Comparison of ENCODE assay signal across 9 cellular contexts in genomic region chr7:129607471-129608120, GRCh38. TPM values are rescaled to one million over a fixed set of nuclear protein-coding genes. Genes with fewer than 3 reads are reported as not detected.
DNase-seq lines count a peak whose midpoint lies in the region; ATAC-seq and TF ChIP-seq lines count a peak whose summit lies in the region.
"Had no signal": no experiment of that assay in that cellular context is flagged by ENCODE, and none has a peak within 500 bp of the region (broad histone marks: within the 10 kb centered on the region; RNA-seq: fewer than 3 reads in every experiment).

No MANE protein-coding gene starts in this region.

- peaks cover 32% of the 10 kb centered on the region for H3K4me1 Mint-ChIP-seq in activated T-helper 1 cell treated with anti-CD3 and anti-CD28 coated beads, Interleukin-12 subunit alpha, Interleukin-12 subunit beta, Interleukin-2, Interleukin-4 antibody, amounts not matched to agents 30 ng/mL and 10 ng/mL and 1 ng/mL, durations not matched to agents 14 hours and 24 hours and 36 hours (ENCODE audit: low read depth)

- peaks cover 34% of the 10 kb centered on the region for H3K36me3 Mint-ChIP-seq in activated T-helper 1 cell treated with anti-CD3 and anti-CD28 coated beads, Interleukin-12 subunit alpha, Interleukin-12 subunit beta, Interleukin-2, Interleukin-4 antibody, amounts not matched to agents 30 ng/mL and 10 ng/mL and 1 ng/mL, durations not matched to agents 14 hours and 24 hours and 36 hours (ENCODE audit: low read depth)

- H3K27ac Mint-ChIP-seq in activated T-helper 1 cell treated with anti-CD3 and anti-CD28 coated beads, Interleukin-12 subunit alpha, Interleukin-12 subunit beta, Interleukin-2, Interleukin-4 antibody, amounts not matched to agents 30 ng/mL and 10 ng/mL and 1 ng/mL, durations not matched to agents 14 hours and 24 hours and 36 hours = no peak overlapping the region

- H3K4me1 ChIP-seq in heart left ventricle = peaks cover 0 to 43% (median 12%) of the 10 kb centered on the region in 12 donors
- peaks cover 0 to 14% of the 10 kb centered on the region in 2 donors for H3K4me1 ChIP-seq in right atrium auricular region

- H3K27me3 ChIP-seq in heart left ventricle = no peaks in the 10 kb centered on the region
- H3K27me3 ChIP-seq in right atrium auricular region = no peaks in the 10 kb centered on the region
- H3K27me3 ChIP-seq: upper lobe of left lung had no signal

- no peak for DNase-seq in heart left ventricle
- DNase-seq in right atrium auricular region (ENCODE audit: low spot score) = no peak
- peak; percentile 65 for DNase-seq in NCI-H2227 (lab: John Stamatoyannopoulos, UW; ENCODE audit: unreplicated experiment)
- peak; percentile 24 for DNase-seq in activated T-helper 1 cell treated with anti-CD3 and anti-CD28 coated beads, Interleukin-12 subunit alpha, Interleukin-12 subunit beta, Interleukin-2, Interleukin-4 antibody, amounts not matched to agents 30 ng/mL and 10 ng/mL and 1 ng/mL, durations not matched to agents 14 hours and 24 hours and 36 hours (ENCODE audit: low spot score)
- peak; percentile 85 for DNase-seq in iPS-NIHi7 (ENCODE audit: extremely low spot score)

- no peaks in the 10 kb centered on the region for H3K9me3 ChIP-seq in heart left ventricle
- H3K9me3 ChIP-seq in right atrium auricular region = no peaks in the 10 kb centered on the region
- H3K9me3 ChIP-seq: upper lobe of left lung had no signal

- intact Hi-C loops in heart left ventricle (cut with DNase I) = no loop called here
- intact Hi-C loops in activated T-helper 1 cell treated with anti-CD3 and anti-CD28 coated beads, Interleukin-12 subunit alpha, Interleukin-12 subunit beta, Interleukin-2, Interleukin-4 antibody, amounts not matched to agents 30 ng/mL and 10 ng/mL and 1 ng/mL, durations not matched to agents 14 hours and 24 hours and 36 hours (cut with micrococcal nuclease) = no loop called here

- H3K4me3 Mint-ChIP-seq in activated T-helper 1 cell treated with anti-CD3 and anti-CD28 coated beads, Interleukin-12 subunit alpha, Interleukin-12 subunit beta, Interleukin-2, Interleukin-4 antibody, amounts not matched to agents 30 ng/mL and 10 ng/mL and 1 ng/mL, durations not matched to agents 14 hours and 24 hours and 36 hours = no peak overlapping the region

- no peaks in the 10 kb centered on the region for H3K9me3 Mint-ChIP-seq in activated T-helper 1 cell treated with anti-CD3 and anti-CD28 coated beads, Interleukin-12 subunit alpha, Interleukin-12 subunit beta, Interleukin-2, Interleukin-4 antibody, amounts not matched to agents 30 ng/mL and 10 ng/mL and 1 ng/mL, durations not matched to agents 14 hours and 24 hours and 36 hours

- TF ChIP-seq POLR2A in heart left ventricle (IDR thresholded peaks at IDR 0.05) = no peak

- H3K27ac ChIP-seq in heart left ventricle (peak overlapping the region in 1 of 12 donors; percentile 55), right atrium auricular region (no peak overlapping the region)
- H3K27ac ChIP-seq: upper lobe of left lung had no signal

- WGBS in heart left ventricle, 4 donors = 68 to 83% (median 79%) methylated on average over 7 of the region's 7 CpGs

- TF ChIP-seq CTCF in heart left ventricle (IDR thresholded peaks at IDR 0.05) (peak in 10 of 12 donors; percentile 11 to 47 (median 32)), right atrium auricular region (IDR thresholded peaks at IDR 0.05) (peak in 1 of 2 donors; percentile 39)

- no peak for ATAC-seq in heart left ventricle
- no peak for ATAC-seq in GM21515 (IDR thresholded peaks at IDR 0.05; ENCODE audit: unreplicated experiment)
- no peak for ATAC-seq in GM19023 (IDR thresholded peaks at IDR 0.05; ENCODE audit: unreplicated experiment)
- no peak for ATAC-seq in GM21786 (IDR thresholded peaks at IDR 0.05; ENCODE audit: unreplicated experiment)

- H3K4me3 ChIP-seq in heart left ventricle = no peak overlapping the region
- H3K4me3 ChIP-seq in right atrium auricular region = no peak overlapping the region
- H3K4me3 ChIP-seq: upper lobe of left lung had no signal

- H3K36me3 ChIP-seq in heart left ventricle (peaks cover 0 to 20% (median 0%) of the 10 kb centered on the region in 9 donors), right atrium auricular region (no peaks in the 10 kb centered on the region)

- no peaks in the 10 kb centered on the region for H3K27me3 Mint-ChIP-seq in activated T-helper 1 cell treated with anti-CD3 and anti-CD28 coated beads, Interleukin-12 subunit alpha, Interleukin-12 subunit beta, Interleukin-2, Interleukin-4 antibody, amounts not matched to agents 30 ng/mL and 10 ng/mL and 1 ng/mL, durations not matched to agents 14 hours and 24 hours and 36 hours (ENCODE audit: insufficient read depth)

RNA-seq across cellular contexts. Expression of gene NRF1, which starts 3.9 kb away (rescaled TPM):
- 10 to 100 TPM in 8 of 9 donors, 1 to 10 TPM in 1; 7.8 to 20.7 (median 13.5) TPM for total RNA-seq in heart left ventricle
- polyA plus RNA-seq in heart left ventricle = 1 to 10 TPM; 6.2 to 6.3 TPM
- total RNA-seq in right atrium auricular region = 10 to 100 TPM; 14.9 to 21.2 TPM
- total RNA-seq in activated T-helper 1 cell treated with anti-CD3 and anti-CD28 coated beads, Interleukin-12 subunit alpha, Interleukin-12 subunit beta, Interleukin-2, Interleukin-4 antibody, amounts not matched to agents 30 ng/mL and 10 ng/mL and 1 ng/mL, durations not matched to agents 14 hours and 24 hours and 36 hours = 22.8 and 25.9 TPM in 2 replicates

Comparison
In these comparisons a context has a peak if more than half of its experiments do, and no peak if none do; other contexts are left out.
1. DNase-seq: peak in NCI-H2227 (single experiment), activated T-helper 1 cell treated with anti-CD3 and anti-CD28 coated beads, Interleukin-12 subunit alpha, Interleukin-12 subunit beta, Interleukin-2, Interleukin-4 antibody, amounts not matched to agents 30 ng/mL and 10 ng/mL and 1 ng/mL, durations not matched to agents 14 hours and 24 hours and 36 hours (single experiment) and iPS-NIHi7 (single experiment); none in heart left ventricle (0 of 5) and right atrium auricular region (single experiment).